9 cellular contexts compared by ENCODE assay signal in the genomic region with DNA sequence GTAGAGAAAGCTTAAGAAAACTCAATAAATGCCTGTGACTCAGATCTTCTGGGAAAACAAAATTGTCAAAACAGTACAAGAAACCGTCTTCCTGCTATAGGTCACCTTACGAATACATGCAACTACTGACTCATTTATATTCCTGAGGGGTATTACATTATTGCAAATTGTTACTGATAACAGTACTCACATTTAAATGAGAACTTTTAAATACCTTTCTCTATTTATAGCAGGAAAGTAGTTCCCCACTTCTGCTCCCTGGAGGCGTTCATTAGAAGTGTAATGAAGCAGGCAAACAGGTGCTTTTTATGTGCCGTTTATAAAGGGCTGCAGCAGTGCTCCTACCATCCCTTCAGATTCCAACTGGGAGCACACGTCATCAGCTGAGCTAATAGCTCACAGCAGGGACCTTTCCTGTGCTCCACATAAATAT.
DNase-seq lines count a peak whose midpoint lies in the region; ATAC-seq and TF ChIP-seq lines count a peak whose summit lies in the region.
"Had no signal": no experiment of that assay in that cellular context is flagged by ENCODE, and none has a peak within 500 bp of the region (broad histone marks: within the 10 kb centered on the region; RNA-seq: fewer than 3 reads in every experiment).

No MANE protein-coding gene starts in this region.

- H3K4me1 ChIP-seq in OCI-LY3 (ENCODE audit: low read length), result peaks cover 22% of the 10 kb centered on the region

- H4K20me1 ChIP-seq in OCI-LY3 (ENCODE audit: insufficient read depth, low read length), result no peaks in the 10 kb centered on the region

- no peaks in the 10 kb centered on the region; the same call in 1 of the 2 replicates for H3K9me3 ChIP-seq in OCI-LY3 (ENCODE audit: insufficient read depth, low read length)

- H3K79me2 ChIP-seq in OCI-LY3 (ENCODE audit: low read length), result no peaks in the 10 kb centered on the region

- no peak overlapping the region for H3K27ac Mint-ChIP-seq in activated naive CD8-positive, alpha-beta T cell treated with anti-CD3 and anti-CD28 coated beads, Interleukin-2, amount 50 U/mL, for 24 hours
- no peak overlapping the region for H3K27ac Mint-ChIP-seq in activated naive CD8-positive, alpha-beta T cell treated with anti-CD3 and anti-CD28 coated beads for 36 hours
- H3K27ac Mint-ChIP-seq in stimulated activated naive B cell treated with anti-CD40 and anti-IgM and Interleukin-4, amounts not matched to agents 10 μg/mL and 1 μg/mL and 100 μg/mL, for 72 hours, result no peak overlapping the region
- H3K27ac Mint-ChIP-seq: B cell had no signal

- peaks cover 3% of the 10 kb centered on the region for H3K36me3 ChIP-seq in OCI-LY3 (replicated peaks; ENCODE audit: low read depth, low read length)

- H3K27me3 ChIP-seq in OCI-LY3 (ENCODE audit: low read depth, low read length), result peaks cover 7% of the 10 kb centered on the region; the same call in 1 of the 2 replicates

- TF ChIP-seq CTCF in OCI-LY3 (IDR thresholded peaks at IDR 0.05; ENCODE audit: low read depth, low read length), result peak; percentile 8; the same call in 1 of the 2 replicates

- H3K9me3 Mint-ChIP-seq in activated naive CD8-positive, alpha-beta T cell treated with anti-CD3 and anti-CD28 coated beads, Interleukin-2, amount 50 U/mL, for 24 hours, result peaks cover 6% of the 10 kb centered on the region
- peaks cover 2% of the 10 kb centered on the region for H3K9me3 Mint-ChIP-seq in activated naive CD8-positive, alpha-beta T cell treated with anti-CD3 and anti-CD28 coated beads for 36 hours
- peaks cover 4 to 15% of the 10 kb centered on the region in 2 donors for H3K9me3 Mint-ChIP-seq in stimulated activated naive B cell treated with anti-CD40 and anti-IgM and Interleukin-4, amounts not matched to agents 10 μg/mL and 1 μg/mL and 100 μg/mL, for 72 hours

- no peaks in the 10 kb centered on the region for H3K36me3 Mint-ChIP-seq in activated naive CD8-positive, alpha-beta T cell treated with anti-CD3 and anti-CD28 coated beads, Interleukin-2, amount 50 U/mL, for 24 hours (ENCODE audit: low read depth)
- no peaks in the 10 kb centered on the region for H3K36me3 Mint-ChIP-seq in activated naive CD8-positive, alpha-beta T cell treated with anti-CD3 and anti-CD28 coated beads for 36 hours
- H3K36me3 Mint-ChIP-seq in stimulated activated naive B cell treated with anti-CD40 and anti-IgM and Interleukin-4, amounts not matched to agents 10 μg/mL and 1 μg/mL and 100 μg/mL, for 72 hours, result no peaks in the 10 kb centered on the region

- peaks cover 2% of the 10 kb centered on the region for H3K27me3 Mint-ChIP-seq in activated naive CD8-positive, alpha-beta T cell treated with anti-CD3 and anti-CD28 coated beads, Interleukin-2, amount 50 U/mL, for 24 hours
- H3K27me3 Mint-ChIP-seq in activated naive CD8-positive, alpha-beta T cell treated with anti-CD3 and anti-CD28 coated beads for 36 hours, result peaks cover 8% of the 10 kb centered on the region
- no peaks in the 10 kb centered on the region for H3K27me3 Mint-ChIP-seq in stimulated activated naive B cell treated with anti-CD40 and anti-IgM and Interleukin-4, amounts not matched to agents 10 μg/mL and 1 μg/mL and 100 μg/mL, for 72 hours
- H3K27me3 Mint-ChIP-seq: B cell had no signal

- peak overlapping the region; percentile 56 for H3K4me2 ChIP-seq in OCI-LY3 (ENCODE audit: low read length)

- peaks cover 2% of the 10 kb centered on the region for H3K4me1 Mint-ChIP-seq in activated naive CD8-positive, alpha-beta T cell treated with anti-CD3 and anti-CD28 coated beads, Interleukin-2, amount 50 U/mL, for 24 hours
- H3K4me1 Mint-ChIP-seq in activated naive CD8-positive, alpha-beta T cell treated with anti-CD3 and anti-CD28 coated beads for 36 hours, result peaks cover 1% of the 10 kb centered on the region
- peaks cover 0 to 4% of the 10 kb centered on the region in 2 donors for H3K4me1 Mint-ChIP-seq in stimulated activated naive B cell treated with anti-CD40 and anti-IgM and Interleukin-4, amounts not matched to agents 10 μg/mL and 1 μg/mL and 100 μg/mL, for 72 hours
- H3K4me1 Mint-ChIP-seq: B cell had no signal

- H2AFZ ChIP-seq in OCI-LY3 (ENCODE audit: low read depth, low read length), result no peak overlapping the region

- DNase-seq in activated naive CD8-positive, alpha-beta T cell treated with anti-CD3 and anti-CD28 coated beads, Interleukin-2, amount 50 U/mL, for 24 hours, result no peak
- no peak for DNase-seq in activated naive CD8-positive, alpha-beta T cell treated with anti-CD3 and anti-CD28 coated beads for 36 hours
- no peak for DNase-seq in stimulated activated naive B cell treated with anti-CD40 and anti-IgM and Interleukin-4, amounts not matched to agents 10 μg/mL and 1 μg/mL and 100 μg/mL, for 72 hours
- DNase-seq in T-helper 9 cell (no peak), substantia nigra (lab: John Stamatoyannopoulos, UW) (no peak), activated gamma-delta T cell treated with Interleukin-2 at 50 U/mL for 16 hours (no peak)

- H3K4me3 ChIP-seq in OCI-LY3 (ENCODE audit: low read length), result peak overlapping the region; percentile 31

- H3K4me3 Mint-ChIP-seq in activated naive CD8-positive, alpha-beta T cell treated with anti-CD3 and anti-CD28 coated beads, Interleukin-2, amount 50 U/mL, for 24 hours, result no peak overlapping the region
- no peak overlapping the region for H3K4me3 Mint-ChIP-seq in activated naive CD8-positive, alpha-beta T cell treated with anti-CD3 and anti-CD28 coated beads for 36 hours
- H3K4me3 Mint-ChIP-seq in stimulated activated naive B cell treated with anti-CD40 and anti-IgM and Interleukin-4, amounts not matched to agents 10 μg/mL and 1 μg/mL and 100 μg/mL, for 72 hours, result no peak overlapping the region
- H3K4me3 Mint-ChIP-seq: B cell had no signal

- H3K27ac ChIP-seq in OCI-LY3 (ENCODE audit: low read length) (no peak overlapping the region), substantia nigra (ENCODE audit: low read depth, low read length, poor library complexity, severe bottlenecking) (no peak overlapping the region)

- peak; percentile 65 for ATAC-seq in activated naive CD8-positive, alpha-beta T cell treated with anti-CD3 and anti-CD28 coated beads, Interleukin-2, amount 50 U/mL, for 24 hours
- peak; percentile 93 for ATAC-seq in HG03432 (IDR thresholded peaks at IDR 0.05; ENCODE audit: unreplicated experiment)
- peak; percentile 84 to 92 for ATAC-seq in stimulated activated naive B cell treated with anti-CD40 and anti-IgM and Interleukin-4, amounts not matched to agents 10 μg/mL and 1 μg/mL and 100 μg/mL, for 72 hours (replicated peaks)

- H3K9ac ChIP-seq in OCI-LY3 (ENCODE audit: low read length), result no peak overlapping the region
